Comparison of ENCODE assay signal across 18 cellular contexts in the genomic region with DNA sequence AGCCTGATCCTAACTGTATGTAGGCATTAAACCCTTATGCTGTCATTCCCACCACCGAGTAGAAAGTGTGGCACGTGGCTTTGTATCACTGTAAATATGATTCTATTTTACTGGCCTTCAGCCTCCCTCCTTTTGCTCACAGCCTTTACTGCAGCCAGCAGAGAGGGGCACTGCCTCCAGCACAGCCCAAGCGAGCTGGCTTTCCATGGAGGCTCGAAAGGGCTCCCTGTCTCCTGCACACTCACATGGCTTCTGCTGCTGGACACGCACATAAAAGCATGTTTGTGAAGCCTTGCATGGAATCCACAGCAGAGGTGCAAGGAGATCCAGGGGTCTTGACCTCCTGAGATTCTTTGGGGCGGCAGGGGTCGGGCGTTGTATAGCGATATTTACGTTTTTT.
"Had no signal": no experiment of that assay in that cellular context is flagged by ENCODE, and none has a peak within 500 bp of the region (broad histone marks: within the 10 kb centered on the region; RNA-seq: fewer than 3 reads in every experiment).

No MANE protein-coding gene starts in this region.

- ATAC-seq: activated CD4-positive, alpha-beta T cell treated with anti-CD3 and anti-CD28 coated beads for 36 hours had no signal

- H3K9me3 Mint-ChIP-seq: activated CD4-positive, alpha-beta memory T cell treated with anti-CD3 and anti-CD28 coated beads, Interleukin-2, amount 10 ng/mL, durations not matched to agents 7 days and 5 days had no signal

- H3K9me3 ChIP-seq: Peyer's patch, SJCRH30, SK-N-SH had no signal

- H3K27ac Mint-ChIP-seq: activated CD4-positive, alpha-beta memory T cell treated with anti-CD3 and anti-CD28 coated beads, Interleukin-2, amount 10 ng/mL, durations not matched to agents 7 days and 5 days; activated CD4-positive, alpha-beta T cell treated with anti-CD3 and anti-CD28 coated beads for 36 hours; activated naive CD8-positive, alpha-beta T cell had no signal

- H3K4me2 ChIP-seq: SK-N-SH had no signal

- H3K4me3 Mint-ChIP-seq: activated CD4-positive, alpha-beta memory T cell treated with anti-CD3 and anti-CD28 coated beads, Interleukin-2, amount 10 ng/mL, durations not matched to agents 7 days and 5 days; activated CD4-positive, alpha-beta T cell treated with anti-CD3 and anti-CD28 coated beads for 36 hours; activated naive CD8-positive, alpha-beta T cell had no signal

- H3K9ac ChIP-seq: SK-N-SH had no signal

- H3K36me3 ChIP-seq: Peyer's patch, SJCRH30, WERI-Rb-1 had no signal

- DNase-seq: activated CD4-positive, alpha-beta memory T cell treated with anti-CD3 and anti-CD28 coated beads, Interleukin-2, amount 10 ng/mL, durations not matched to agents 7 days and 5 days; activated CD4-positive, alpha-beta T cell treated with anti-CD3 and anti-CD28 coated beads for 36 hours; activated CD4-positive, alpha-beta T cell treated with anti-CD3 and anti-CD28 coated beads, Interleukin-2, amount 50 U/mL, for 1 hour; activated CD8-positive, alpha-beta memory T cell treated with anti-CD3 and anti-CD28 coated beads, Interleukin-2, amount 50 U/mL, for 48 hours; activated effector memory CD4-positive, alpha-beta T cell treated with Interleukin-2 at 50 U/mL for 16 hours; activated naive CD4-positive, alpha-beta T cell; activated T-cell treated with anti-CD3 and anti-CD28 coated beads, Interleukin-2, amount 50 U/mL, for 1 hour; KG1; NCI-H1930; NCI-H510A treated with DMSO at 0.1 percent for 48 hours; Peyer's patch; Right ventricle myocardium superior; SJCRH30; SK-N-SH; T-helper 1 cell; WERI-Rb-1 had no signal

- H3K27ac ChIP-seq: Peyer's patch, RWPE1, SJCRH30, WERI-Rb-1 had no signal

- H3K27me3 Mint-ChIP-seq: activated CD4-positive, alpha-beta memory T cell treated with anti-CD3 and anti-CD28 coated beads, Interleukin-2, amount 10 ng/mL, durations not matched to agents 7 days and 5 days; activated CD4-positive, alpha-beta T cell treated with anti-CD3 and anti-CD28 coated beads for 36 hours; activated naive CD8-positive, alpha-beta T cell had no signal

- H3K27me3 ChIP-seq: Peyer's patch had no signal

- H3K4me1 ChIP-seq: SJCRH30 had no signal

- H3K4me3 ChIP-seq: Peyer's patch, SJCRH30 had no signal
